ENCODE assay signal across 8 cellular contexts in genomic region chr15:81001180-81002003, GRCh38. TPM values are rescaled to one million over a fixed set of nuclear protein-coding genes. Genes with fewer than 3 reads are reported as not detected.
A peak's percentile ranks its signal among the peaks of the same experiment; 100 is the strongest.
DNase-seq lines count a peak whose midpoint lies in the region; ATAC-seq, FAIRE-seq and TF ChIP-seq lines count a peak whose summit lies in the region.

No MANE protein-coding gene starts in this region.

- H3K36me3 ChIP-seq in brain microvascular endothelial cell (replicated peaks), result no peaks in the 10 kb centered on the region
- H3K36me3 ChIP-seq in small intestine (ENCODE audit: control insufficient read depth in 2 of 2, insufficient read depth in 2 of 2, low read length in 2 of 2), result no peaks in the 10 kb centered on the region

- H3K9me3 ChIP-seq in small intestine (ENCODE audit: control insufficient read depth, low read depth), result no peaks in the 10 kb centered on the region

- FAIRE-seq in small intestine (lab: Jason Lieb, UNC), result no peak

- peak overlapping the region; percentile 88 for H3K4me3 ChIP-seq in brain microvascular endothelial cell (ENCODE audit: low read depth, low read length)
- H3K4me3 ChIP-seq in small intestine (ENCODE audit: low read depth in 1 of 2, low read length in 2 of 2), result peak overlapping the region; percentile 86 to 91

- peaks cover 4 to 14% of the 10 kb centered on the region in 2 donors for H3K4me1 ChIP-seq in small intestine (ENCODE audit: control insufficient read depth in 2 of 2, insufficient read depth in 1 of 2, low read depth in 1 of 2, low read length in 1 of 2)

- peak; percentile 38 for ATAC-seq in GM19455 (IDR thresholded peaks at IDR 0.05; ENCODE audit: unreplicated experiment)
- peak; percentile 31 for ATAC-seq in HG03520 (IDR thresholded peaks at IDR 0.05; ENCODE audit: unreplicated experiment)

- peak; percentile 78 for DNase-seq in D341Med (ENCODE audit: low spot score)
- peak; percentile 53 for DNase-seq in T-helper 22 cell (ENCODE audit: low read depth)
- no peak for DNase-seq in brain microvascular endothelial cell
- DNase-seq in iPS-NIHi11 (ENCODE audit: low spot score), result peak; percentile 71
- DNase-seq in small intestine, result peak; percentile 61
- DNase-seq in GF-D8 (lab: John Stamatoyannopoulos, UW), result no peak

- in situ Hi-C loops in brain microvascular endothelial cell (cut with HindIII; ENCODE audit: low pct_ligation_motif_present, low sequenced_read_pairs), result no loop called here

- TF ChIP-seq CTCF in brain microvascular endothelial cell (IDR thresholded peaks at IDR 0.05; ENCODE audit: low read depth, low read length, missing control alignments), result no peak

- WGBS in small intestine, 3 donors, result 0 to 1% (median 1%) methylated on average over 57 to 108 of the region's 108 CpGs

- H3K27ac ChIP-seq in brain microvascular endothelial cell, result peak overlapping the region; percentile 90
- H3K27ac ChIP-seq in small intestine (ENCODE audit: low read depth in 1 of 2, low read length in 1 of 2), result peak overlapping the region; percentile 95 to 99

- H3K27me3 ChIP-seq in brain microvascular endothelial cell (replicated peaks) (no peaks in the 10 kb centered on the region), small intestine (ENCODE audit: control insufficient read depth in 2 of 2, insufficient read depth in 2 of 2, low read length in 2 of 2) (no peaks in the 10 kb centered on the region)

RNA-seq across cellular contexts. Expression of gene TLNRD1, which starts 0.7 kb away (rescaled TPM):
- 10 to 100 TPM in 1 of 3 donors, 1 to 10 TPM in 2; 4.9 to 11.9 (median 6.8) TPM for polyA plus RNA-seq in small intestine

RNA-seq across cellular contexts. Expression of gene MESD, which starts 11.8 kb away (rescaled TPM):
- 10 to 100 TPM in 1 of 3 donors, 1 to 10 TPM in 2; 4.7 to 20.7 (median 6.5) TPM for polyA plus RNA-seq in small intestine

Comparison
In these comparisons a context has a peak if more than half of its experiments do, and no peak if none do; other contexts are left out.
1. DNase-seq: peak in D341Med (single experiment), T-helper 22 cell (single experiment), iPS-NIHi11 (single experiment) and small intestine (single experiment); none in brain microvascular endothelial cell (single experiment) and GF-D8 (single experiment).